Comparison of ENCODE assay signal across 22 cellular contexts in genomic region chr15:62782896-62783295, GRCh38.
A peak's percentile ranks its signal among the peaks of the same experiment; 100 is the strongest.
DNase-seq lines count a peak whose midpoint lies in the region; ATAC-seq and TF ChIP-seq lines count a peak whose summit lies in the region.
"Had no signal": no experiment of that assay in that cellular context is flagged by ENCODE, and none has a peak within 500 bp of the region (broad histone marks: within the 10 kb centered on the region; RNA-seq: fewer than 3 reads in every experiment).

No MANE protein-coding gene starts in this region.

- H3K27me3 ChIP-seq in right atrium auricular region: no peaks in the 10 kb centered on the region
- H3K27me3 ChIP-seq in neural progenitor cell: no peaks in the 10 kb centered on the region
- H3K27me3 ChIP-seq: BLaER1 treated with 17β-estradiol and CSF1 and Interleukin-3, amounts not matched to agents 10 nM and 100 nM; brain microvascular endothelial cell; MG63; upper lobe of right lung had no signal

- intact Hi-C loops in left cardiac atrium (cut with DNase I): loop anchor here in 1 of 2 donors (2.0 to 5.0 kb wide), 3 partner anchors 59 to 310 kb away; no protein-coding TSS in a partner anchor

- H4K20me1 ChIP-seq in neural progenitor cell (ENCODE audit: low read depth): no peaks in the 10 kb centered on the region
- H4K20me1 ChIP-seq: BLaER1 treated with 17β-estradiol and CSF1 and Interleukin-3, amounts not matched to agents 10 nM and 100 nM had no signal

- no peak for TF ChIP-seq CTCF in right atrium auricular region (IDR thresholded peaks at IDR 0.05)
- TF ChIP-seq CTCF in brain (conservative IDR thresholded peaks at IDR 0.05): no peak
- no peak for TF ChIP-seq CTCF in neural progenitor cell (IDR thresholded peaks at IDR 0.05)

- peaks cover 9% of the 10 kb centered on the region for H3K36me3 Mint-ChIP-seq in brain
- H3K36me3 Mint-ChIP-seq in neural progenitor cell: peaks cover 4% of the 10 kb centered on the region
- H3K36me3 Mint-ChIP-seq: activated naive CD8-positive, alpha-beta T cell treated with anti-CD3 and anti-CD28 coated beads for 36 hours had no signal

- DNase-seq in right atrium auricular region (ENCODE audit: low spot score) (no peak), left cardiac atrium (no peak), neural progenitor cell (ENCODE audit: low spot score) (no peak), foreskin melanocyte (no peak), NCI-H2081 (lab: John Stamatoyannopoulos, UW) (no peak), NCI-H2107 treated with DMSO at 0.1 percent for 48 hours (lab: John Stamatoyannopoulos, UW; ENCODE audit: unreplicated experiment) (no peak)
- DNase-seq: activated CD4-positive, alpha-beta T cell treated with anti-CD3 and anti-CD28 coated beads, Interleukin-2, amount 50 U/mL, for 4 hours; activated CD8-positive, alpha-beta memory T cell treated with anti-CD3 and anti-CD28 coated beads, Interleukin-2, amount 50 U/mL, for 4 hours; activated naive CD8-positive, alpha-beta T cell treated with anti-CD3 and anti-CD28 coated beads for 36 hours; NCI-H1436; NCI-H524 treated with DMSO at 0.1 percent for 48 hours; stimulated activated CD4-positive, alpha-beta T cell treated with anti-CD3 and anti-CD28 coated beads, Interleukin-15, amount 100 ng/mL, for 24 hours; stimulated activated CD8-positive, alpha-beta memory T cell treated with anti-CD3 and anti-CD28 coated beads, Interleukin-4, amount 100 ng/mL, for 48 hours; upper lobe of right lung had no signal

- H3K27me3 Mint-ChIP-seq in brain: no peaks in the 10 kb centered on the region
- H3K27me3 Mint-ChIP-seq in neural progenitor cell (ENCODE audit: insufficient read depth, low read depth): no peaks in the 10 kb centered on the region
- H3K27me3 Mint-ChIP-seq: activated naive CD8-positive, alpha-beta T cell treated with anti-CD3 and anti-CD28 coated beads for 36 hours had no signal

- H3K27ac ChIP-seq in right atrium auricular region (peak overlapping the region; percentile 54 to 79), neural progenitor cell (no peak overlapping the region)
- H3K27ac ChIP-seq: BLaER1 treated with 17β-estradiol and CSF1 and Interleukin-3, amounts not matched to agents 10 nM and 100 nM; brain microvascular endothelial cell; upper lobe of right lung had no signal

- peak overlapping the region; percentile 17 for H3K4me2 ChIP-seq in neural progenitor cell

- peaks cover 8% of the 10 kb centered on the region for H3F3A ChIP-seq in neural progenitor cell (ENCODE audit: low read depth)

- peaks cover 0 to 28% of the 10 kb centered on the region in 2 donors for H3K4me1 ChIP-seq in right atrium auricular region
- peaks cover 14% of the 10 kb centered on the region for H3K4me1 ChIP-seq in neural progenitor cell

- H3K9ac ChIP-seq in neural progenitor cell: no peak overlapping the region
- H3K9ac ChIP-seq: BLaER1 treated with 17β-estradiol and CSF1 and Interleukin-3, amounts not matched to agents 10 nM and 100 nM had no signal

- no peak overlapping the region for H2AFZ ChIP-seq in neural progenitor cell (replicated peaks)

- H3K9me3 Mint-ChIP-seq in brain (no peaks in the 10 kb centered on the region), neural progenitor cell (no peaks in the 10 kb centered on the region)
- H3K9me3 Mint-ChIP-seq: activated naive CD8-positive, alpha-beta T cell treated with anti-CD3 and anti-CD28 coated beads for 36 hours; activated T-helper 2 cell treated with anti-CD3 and anti-CD28 coated beads, Interferon-gamma antibody, Interleukin-2, Interleukin-4, amounts not matched to agents 10 μg/mL and 5 μg/mL and 100 μg/mL, durations not matched to agents 14 hours and 24 hours and 36 hours had no signal

- peaks cover 8% of the 10 kb centered on the region for H3K36me3 ChIP-seq in right atrium auricular region
- no peaks in the 10 kb centered on the region for H3K36me3 ChIP-seq in neural progenitor cell
- H3K36me3 ChIP-seq: brain microvascular endothelial cell, HAP-1, upper lobe of right lung had no signal

- H3K9me3 ChIP-seq in right atrium auricular region (no peaks in the 10 kb centered on the region), neural progenitor cell (ENCODE audit: low read depth) (no peaks in the 10 kb centered on the region)
- H3K9me3 ChIP-seq: BLaER1 treated with 17β-estradiol and CSF1 and Interleukin-3, amounts not matched to agents 10 nM and 100 nM; MG63; upper lobe of right lung had no signal

- H3K4me3 Mint-ChIP-seq in brain: no peak overlapping the region
- no peak overlapping the region for H3K4me3 Mint-ChIP-seq in neural progenitor cell
- H3K4me3 Mint-ChIP-seq: activated naive CD8-positive, alpha-beta T cell treated with anti-CD3 and anti-CD28 coated beads for 36 hours had no signal

- H3K27ac Mint-ChIP-seq in brain (peak overlapping the region in 3 of 5 experiments; percentile 15 to 75 (median 52)), neural progenitor cell (peak overlapping the region; percentile 80)
- H3K27ac Mint-ChIP-seq: activated naive CD8-positive, alpha-beta T cell treated with anti-CD3 and anti-CD28 coated beads for 36 hours; activated T-helper 2 cell treated with anti-CD3 and anti-CD28 coated beads, Interferon-gamma antibody, Interleukin-2, Interleukin-4, amounts not matched to agents 10 μg/mL and 5 μg/mL and 100 μg/mL, durations not matched to agents 14 hours and 24 hours and 36 hours had no signal

- H3K4me3 ChIP-seq in right atrium auricular region: no peak overlapping the region
- H3K4me3 ChIP-seq in neural progenitor cell: no peak overlapping the region
- H3K4me3 ChIP-seq: BLaER1 treated with 17β-estradiol and CSF1 and Interleukin-3, amounts not matched to agents 10 nM and 100 nM; coronary artery; HAP-1; MG63; upper lobe of right lung had no signal

- H3K79me2 ChIP-seq in neural progenitor cell (ENCODE audit: low read depth): no peaks in the 10 kb centered on the region

- no peak for ATAC-seq in left cardiac atrium
- no peak for ATAC-seq in GM21381 (IDR thresholded peaks at IDR 0.05; ENCODE audit: unreplicated experiment)

- H3K4me1 Mint-ChIP-seq in brain (peaks cover 68% of the 10 kb centered on the region), neural progenitor cell (peaks cover 46% of the 10 kb centered on the region)
- H3K4me1 Mint-ChIP-seq: activated naive CD8-positive, alpha-beta T cell treated with anti-CD3 and anti-CD28 coated beads for 36 hours had no signal
